In the genomic region with DNA sequence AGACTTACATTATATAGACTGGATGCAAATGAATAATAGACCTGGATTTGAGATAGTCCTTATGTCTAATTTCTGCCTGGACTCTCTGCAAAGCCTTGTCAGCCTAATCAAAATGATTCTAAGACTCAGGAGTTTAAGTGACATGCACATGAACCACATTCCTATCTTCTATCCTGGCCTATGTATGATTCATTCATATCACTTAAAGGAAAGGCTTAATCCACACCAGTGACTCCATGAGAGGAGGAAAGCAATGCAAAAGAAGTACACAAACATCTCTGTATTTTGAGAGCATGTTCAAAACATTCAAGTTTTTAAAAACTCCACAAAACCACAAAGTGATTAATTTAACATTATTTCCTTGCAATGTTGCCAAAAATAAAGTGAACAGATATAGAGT, we compare ENCODE assay signal across 1 cellular context.
TF ChIP-seq lines count a peak whose summit lies in the region.

No MANE protein-coding gene starts in this region.

TF ChIP-seq in IMR-90, 13 proteins besides CTCF, POLR2A, EP300 and RAD21 (continued from another document):
- no peak for TF ChIP-seq CHD1 (IDR thresholded peaks at IDR 0.05; ENCODE audit: low read depth, low read length)
